8 cellular contexts compared by ENCODE assay signal in genomic region chr4:135705343-135705742, GRCh38.
"Had no signal": no experiment of that assay in that cellular context is flagged by ENCODE, and none has a peak within 500 bp of the region (broad histone marks: within the 10 kb centered on the region; RNA-seq: fewer than 3 reads in every experiment).

No MANE protein-coding gene starts in this region.

- H3K4me3 ChIP-seq: GM12878 had no signal

- ATAC-seq: GM12878 had no signal

- FAIRE-seq: G401.6, GM12878, GM12891, GM12892, GM18507, GM19239 had no signal

- DNase-seq: GDM1, GF-D8 had no signal
